11 cellular contexts compared by ENCODE assay signal in genomic region chrX:42869659-42870476, GRCh38.
DNase-seq lines count a peak whose midpoint lies in the region; ATAC-seq and TF ChIP-seq lines count a peak whose summit lies in the region.
"Had no signal": no experiment of that assay in that cellular context is flagged by ENCODE, and none has a peak within 500 bp of the region (broad histone marks: within the 10 kb centered on the region; RNA-seq: fewer than 3 reads in every experiment).

No MANE protein-coding gene starts in this region.

- no peaks in the 10 kb centered on the region for H3K4me1 ChIP-seq in Peyer's patch

- no peaks in the 10 kb centered on the region for H3K27me3 Mint-ChIP-seq in stimulated activated naive CD8-positive, alpha-beta T cell treated with anti-CD3 and anti-CD28 coated beads, Interleukin-15, Interleukin-2, amounts not matched to agents 100 ng/mL and 50 ng/mL, for 24 hours
- H3K27me3 Mint-ChIP-seq: activated CD8-positive, alpha-beta memory T cell treated with anti-CD3 and anti-CD28 coated beads, Interleukin-2, amount 10 ng/mL, durations not matched to agents 7 days and 5 days had no signal

- no peaks in the 10 kb centered on the region for H3K9me3 ChIP-seq in Peyer's patch

- DNase-seq in NK-92 treated with Interleukin-12 subunit alpha and Interleukin-12 subunit beta, amount 100 ng/mL, for 24 hours (lab: John Stamatoyannopoulos, UW): peak; percentile 0
- DNase-seq in NK-92 (lab: John Stamatoyannopoulos, UW; ENCODE audit: unreplicated experiment) (no peak), Peyer's patch (no peak), midbrain (lab: John Stamatoyannopoulos, UW) (no peak)
- no peak for DNase-seq in activated CD4-positive, alpha-beta T cell treated with anti-CD3 and anti-CD28 coated beads, Interleukin-2, amount 50 U/mL, for 4 hours
- DNase-seq: activated CD8-positive, alpha-beta memory T cell treated with anti-CD3 and anti-CD28 coated beads, Interleukin-2, amount 10 ng/mL, durations not matched to agents 7 days and 5 days; NCI-H2107 had no signal

- no peak for TF ChIP-seq CTCF in Peyer's patch (IDR thresholded peaks at IDR 0.05)

- TF ChIP-seq POLR2A in Peyer's patch (IDR thresholded peaks at IDR 0.05): no peak

- no peak overlapping the region for H3K4me3 Mint-ChIP-seq in stimulated activated naive CD8-positive, alpha-beta T cell treated with anti-CD3 and anti-CD28 coated beads, Interleukin-15, Interleukin-2, amounts not matched to agents 100 ng/mL and 50 ng/mL, for 24 hours
- H3K4me3 Mint-ChIP-seq: activated CD8-positive, alpha-beta memory T cell treated with anti-CD3 and anti-CD28 coated beads, Interleukin-2, amount 10 ng/mL, durations not matched to agents 7 days and 5 days had no signal

- H3K27me3 ChIP-seq in Peyer's patch: no peaks in the 10 kb centered on the region

- H3K27ac ChIP-seq in Peyer's patch: no peak overlapping the region
- H3K27ac ChIP-seq: 22Rv1 had no signal

- no peaks in the 10 kb centered on the region for H3K36me3 ChIP-seq in Peyer's patch

- H3K4me1 Mint-ChIP-seq in stimulated activated naive CD8-positive, alpha-beta T cell treated with anti-CD3 and anti-CD28 coated beads, Interleukin-15, Interleukin-2, amounts not matched to agents 100 ng/mL and 50 ng/mL, for 24 hours (ENCODE audit: low read depth): peaks cover 31% of the 10 kb centered on the region

- no peaks in the 10 kb centered on the region for H3K36me3 Mint-ChIP-seq in stimulated activated naive CD8-positive, alpha-beta T cell treated with anti-CD3 and anti-CD28 coated beads, Interleukin-15, Interleukin-2, amounts not matched to agents 100 ng/mL and 50 ng/mL, for 24 hours (ENCODE audit: low read depth)

- H3K27ac Mint-ChIP-seq in stimulated activated naive CD8-positive, alpha-beta T cell treated with anti-CD3 and anti-CD28 coated beads, Interleukin-15, Interleukin-2, amounts not matched to agents 100 ng/mL and 50 ng/mL, for 24 hours: peak overlapping the region; percentile 85
- H3K27ac Mint-ChIP-seq: activated CD8-positive, alpha-beta memory T cell treated with anti-CD3 and anti-CD28 coated beads, Interleukin-2, amount 10 ng/mL, durations not matched to agents 7 days and 5 days had no signal

- peaks cover 4% of the 10 kb centered on the region for H3K9me3 Mint-ChIP-seq in stimulated activated naive CD8-positive, alpha-beta T cell treated with anti-CD3 and anti-CD28 coated beads, Interleukin-15, Interleukin-2, amounts not matched to agents 100 ng/mL and 50 ng/mL, for 24 hours

- ATAC-seq in GM21786 (IDR thresholded peaks at IDR 0.05; ENCODE audit: unreplicated experiment) (peak; percentile 87), HG03354 (IDR thresholded peaks at IDR 0.05; ENCODE audit: poor library complexity, severe bottlenecking, unreplicated experiment) (peak; percentile 91)
- ATAC-seq: activated CD8-positive, alpha-beta memory T cell treated with anti-CD3 and anti-CD28 coated beads, Interleukin-2, amount 10 ng/mL, durations not matched to agents 7 days and 5 days had no signal

- H3K4me3 ChIP-seq in Peyer's patch: no peak overlapping the region
